In genomic region chr3:71559021-71559420, GRCh38 we compare ENCODE assay signal across 27 cellular contexts.
"Had no signal": no experiment of that assay in that cellular context is flagged by ENCODE, and none has a peak within 500 bp of the region (broad histone marks: within the 10 kb centered on the region; RNA-seq: fewer than 3 reads in every experiment).

No MANE protein-coding gene starts in this region.

- DNase-seq: dermis blood vessel endothelial cell; effector memory CD4-positive, alpha-beta T cell; foreskin melanocyte; hypothalamus; immature natural killer cell; islet precursor cell; kidney glomerular epithelial cell; left colon; left ventricle myocardium inferior; lower lobe of right lung; naive thymus-derived CD8-positive, alpha-beta T cell; stimulated activated CD4-positive, alpha-beta T cell treated with anti-CD3 and anti-CD28 coated beads, Interleukin-12 subunit alpha, Interleukin-12 subunit beta, amount 100 ng/mL, for 4 hours; stimulated activated CD4-positive, alpha-beta T cell treated with anti-CD3 and anti-CD28 coated beads, Interleukin-1b, Interleukin-23, amount 100 ng/mL, for 48 hours; stimulated activated CD4-positive, alpha-beta T cell treated with anti-CD3 and anti-CD28 coated beads, Interleukin-4, amount 100 ng/mL, for 1 hour; stimulated activated CD8-positive, alpha-beta memory T cell treated with anti-CD3 and anti-CD28 coated beads, Interleukin-4, amount 100 ng/mL, for 48 hours; stimulated activated naive CD4-positive, alpha-beta T cell treated with Interleukin-2 at 50 U/mL for 16 hours; stomach; thyroid gland; upper lobe of right lung; uterus had no signal

- H3K27ac Mint-ChIP-seq: immature natural killer cell; naive thymus-derived CD8-positive, alpha-beta T cell; progenitor cell of endocrine pancreas had no signal

- H3K4me3 Mint-ChIP-seq: immature natural killer cell; naive thymus-derived CD8-positive, alpha-beta T cell; neural crest cell had no signal

- H2AFZ ChIP-seq: parathyroid adenoma had no signal

- H3K36me3 ChIP-seq: esophagus muscularis mucosa, left ventricle myocardium inferior, lower lobe of right lung, neutrophil, thyroid gland, upper lobe of right lung, uterus had no signal

- H3K27me3 Mint-ChIP-seq: naive thymus-derived CD8-positive, alpha-beta T cell; progenitor cell of endocrine pancreas had no signal

- H3K4me1 ChIP-seq: parathyroid adenoma, thyroid gland, upper lobe of right lung, uterus had no signal

- H3K4me2 ChIP-seq: smooth muscle cell had no signal

- H3K9me3 Mint-ChIP-seq: immature natural killer cell, neural crest cell had no signal

- H3K27ac ChIP-seq: coronary artery, esophagus muscularis mucosa, left ventricle myocardium inferior, lower lobe of right lung, neutrophil, parathyroid adenoma, stomach, thyroid gland, upper lobe of right lung, uterus had no signal

- H3K4me3 ChIP-seq: coronary artery, esophagus muscularis mucosa, left ventricle myocardium inferior, lower lobe of right lung, smooth muscle cell, stomach, thyroid gland, upper lobe of right lung, uterus had no signal

- H3K4me1 Mint-ChIP-seq: immature natural killer cell, neural crest cell had no signal

- H3K9me3 ChIP-seq: esophagus muscularis mucosa, left ventricle myocardium inferior, lower lobe of right lung, neutrophil, stomach, thyroid gland, upper lobe of right lung, uterus had no signal
